ENCODE assay signal across 26 cellular contexts in the genomic region with DNA sequence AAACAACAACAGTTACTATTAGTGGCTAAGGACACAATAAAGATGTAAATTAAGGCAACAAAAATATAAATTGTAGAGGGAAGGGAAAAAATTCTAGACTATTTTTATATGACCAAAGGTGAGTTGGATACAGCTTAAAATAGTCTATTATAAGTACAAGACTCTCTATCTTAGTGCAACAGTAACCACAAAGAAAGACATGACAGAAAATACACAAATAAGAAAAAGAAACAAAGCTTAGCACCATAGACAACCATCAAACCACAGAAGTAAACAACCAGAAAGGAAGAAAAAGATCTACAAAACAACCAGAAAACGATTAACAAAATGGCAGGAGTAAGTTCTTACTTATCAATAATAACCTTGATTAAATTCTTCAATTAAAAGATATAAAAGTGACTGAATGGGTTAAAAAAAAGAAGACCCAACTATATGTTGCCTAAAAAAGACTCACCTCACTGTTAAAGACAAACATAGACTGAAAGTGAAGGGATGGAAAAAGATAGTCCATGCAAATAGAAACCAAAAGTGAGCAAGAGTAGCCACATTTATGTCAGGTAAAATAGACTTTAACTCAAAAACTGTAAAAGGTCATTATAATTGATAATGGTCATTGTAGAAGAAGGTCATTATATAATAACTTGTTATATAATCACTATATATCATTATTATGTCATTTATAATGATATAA.
DNase-seq lines count a peak whose midpoint lies in the region; ATAC-seq, FAIRE-seq and TF ChIP-seq lines count a peak whose summit lies in the region.
"Had no signal": no experiment of that assay in that cellular context is flagged by ENCODE, and none has a peak within 500 bp of the region (broad histone marks: within the 10 kb centered on the region; RNA-seq: fewer than 3 reads in every experiment).

No MANE protein-coding gene starts in this region.

- ATAC-seq in GM19395 (IDR thresholded peaks at IDR 0.05; ENCODE audit: unreplicated experiment) (peak; percentile 54), HG03159 (IDR thresholded peaks at IDR 0.05; ENCODE audit: unreplicated experiment) (peak; percentile 56)
- ATAC-seq: GM23338, K562, lower lobe of right lung, right cardiac atrium, SK-N-SH treated with all-trans-retinoic acid at 6 μM for 48 hours had no signal

- H3K9me3 Mint-ChIP-seq in astrocyte (ENCODE audit: unreplicated experiment), result peaks cover 22% of the 10 kb centered on the region

- FAIRE-seq in GM18507 (lab: Jason Lieb, UNC) (peak; percentile 66), astrocyte (lab: Jason Lieb, UNC) (peak; percentile 37)
- FAIRE-seq: K562 had no signal

- H3K27me3 Mint-ChIP-seq in astrocyte (ENCODE audit: low read depth, unreplicated experiment), result no peaks in the 10 kb centered on the region
- H3K27me3 Mint-ChIP-seq: brain; CD4-positive, CD25-positive, alpha-beta regulatory T cell had no signal

- no peak overlapping the region for H3K9ac ChIP-seq in astrocyte (ENCODE audit: low read length)

- TF ChIP-seq CTCF in astrocyte (IDR thresholded peaks at IDR 0.05; ENCODE audit: insufficient read depth, low read depth, low read length), result no peak

- peaks cover 15% of the 10 kb centered on the region for H3K4me1 Mint-ChIP-seq in astrocyte (ENCODE audit: low read depth, unreplicated experiment)
- H3K4me1 Mint-ChIP-seq: brain, GM23338, nephron progenitor cell had no signal

- intact Hi-C loops in head of caudate nucleus (cut with DNase I), result no loop called here

- H3K79me2 ChIP-seq in astrocyte (ENCODE audit: insufficient read depth, low read length), result no peaks in the 10 kb centered on the region

- no peaks in the 10 kb centered on the region for H3K9me3 ChIP-seq in astrocyte (ENCODE audit: insufficient read depth, low read depth, low read length)

- H3K27ac ChIP-seq in astrocyte (ENCODE audit: low read depth, low read length), result no peak overlapping the region
- H3K27ac ChIP-seq: lower lobe of right lung, thoracic aorta had no signal

- no peak overlapping the region for H3K4me3 Mint-ChIP-seq in astrocyte (ENCODE audit: unreplicated experiment)
- H3K4me3 Mint-ChIP-seq: brain; CD4-positive, CD25-positive, alpha-beta regulatory T cell; GM23338; nephron progenitor cell had no signal

- H3K27me3 ChIP-seq in astrocyte (ENCODE audit: insufficient read depth, low read length), result no peaks in the 10 kb centered on the region

- H3K4me3 ChIP-seq in astrocyte (ENCODE audit: insufficient read depth, low read depth, low read length), result no peak overlapping the region
- H3K4me3 ChIP-seq: GM23338, K562, lower lobe of right lung, thoracic aorta had no signal

- H3K36me3 ChIP-seq in astrocyte (ENCODE audit: insufficient read depth, low read length), result no peaks in the 10 kb centered on the region

- no peak overlapping the region for H2AFZ ChIP-seq in astrocyte (ENCODE audit: low read depth, low read length)
- H2AFZ ChIP-seq: GM23338 had no signal

- peaks cover 13% of the 10 kb centered on the region for H3K4me1 ChIP-seq in astrocyte (ENCODE audit: insufficient read depth, low read length)
- H3K4me1 ChIP-seq: lower lobe of right lung had no signal

- no peak overlapping the region for H3K27ac Mint-ChIP-seq in astrocyte (ENCODE audit: unreplicated experiment)
- H3K27ac Mint-ChIP-seq: brain; CD4-positive, CD25-positive, alpha-beta regulatory T cell; GM23338; nephron progenitor cell had no signal

- H3K4me2 ChIP-seq in astrocyte (ENCODE audit: low read length), result no peak overlapping the region
- H3K4me2 ChIP-seq: GM23338 had no signal

- no peaks in the 10 kb centered on the region for H4K20me1 ChIP-seq in astrocyte (ENCODE audit: insufficient read depth, low read length)

- peaks cover 24% of the 10 kb centered on the region for H3K36me3 Mint-ChIP-seq in astrocyte (ENCODE audit: low read depth, unreplicated experiment)

- DNase-seq in GM18507 (ENCODE audit: extremely low spot score, insufficient read length, low read depth), result no peak
- DNase-seq in astrocyte (ENCODE audit: low read depth), result no peak
- DNase-seq in NCI-H510A treated with DMSO at 0.1 percent for 48 hours (lab: John Stamatoyannopoulos, UW), result no peak
- DNase-seq in activated CD4-positive, alpha-beta T cell treated with anti-CD3 and anti-CD28 coated beads for 48 hours, result no peak
- DNase-seq in head of caudate nucleus, result no peak
- DNase-seq: activated CD4-positive, alpha-beta T cell treated with anti-CD3 and anti-CD28 coated beads, Interleukin-2, amount 50 U/mL, for 4 hours; activated gamma-delta T cell treated with Interleukin-2 at 50 U/mL for 16 hours; CD4-positive, CD25-positive, alpha-beta regulatory T cell; lower lobe of right lung; NCI-H1417 treated with DMSO at 0.1 percent for 48 hours; NCI-H2081 treated with DMSO at 0.1 percent for 48 hours; NCI-H345; NCI-H82; nephron progenitor cell; OCI-M1; right cardiac atrium; stimulated activated CD4-positive, alpha-beta T cell treated with anti-CD3 and anti-CD28 coated beads, Interleukin-4, amount 100 ng/mL, for 24 hours; stimulated activated naive CD4-positive, alpha-beta T cell; T-helper 9 cell had no signal
